Comparison of ENCODE assay signal across 8 cellular contexts in genomic region chr15:62389887-62390792, GRCh38. TPM values are rescaled to one million over a fixed set of nuclear protein-coding genes. Genes with fewer than 3 reads are reported as not detected.
DNase-seq lines count a peak whose midpoint lies in the region; ATAC-seq, FAIRE-seq and TF ChIP-seq lines count a peak whose summit lies in the region.

TLN2 (plus strand) TSS chr15:62390550.

- no peak within 1 kb of the TSS for H2BK20ac ChIP-seq in H1 (ENCODE audit: low read length)

- H3K79me2 ChIP-seq in H1 (ENCODE audit: control insufficient read depth in 1 of 2, insufficient read depth in 2 of 2, low read length in 2 of 2) (peaks cover 0 to 17% of the 10 kb centered on the region in 2 experiments; a peak in 2 of 4 replicates), mesendoderm (ENCODE audit: control insufficient read depth, insufficient read depth, low read length) (peaks cover 12% of the 10 kb centered on the region)

- peak; percentile 98 for TF ChIP-seq POLR2A in GM18951 (IDR thresholded peaks at IDR 0.05; ENCODE audit: extremely low read depth, insufficient read depth, insufficient read length)
- TF ChIP-seq POLR2A in H1 (IDR thresholded peaks at IDR 0.05; ENCODE audit: control extremely low read depth in 1 of 2, low read depth in 2 of 2, low read length in 2 of 2), result peak; percentile 96 to 97

- peak within 1 kb of the TSS; percentile 73 for H4K91ac ChIP-seq in H1 (replicated peaks; ENCODE audit: insufficient read length, low read length)

- H3K23ac ChIP-seq in H1 (ENCODE audit: insufficient read length) (no peak within 1 kb of the TSS), mesendoderm (ENCODE audit: low read length) (peak within 1 kb of the TSS; percentile 71)

- 1% methylated on average over 67 of the region's 74 CpGs; no CpG with 5 or more reads in 1 of the 2 experiments for WGBS in H1 (ENCODE audit: extremely low coverage in 1 of 2, insufficient coverage in 1 of 2, insufficient read length in 1 of 2, insufficient replicate concordance in 2 of 2, low coverage in 1 of 2, low lambda C conversion rate in 2 of 2, missing lambda C conversion rate in 1 of 2), 2 experiments
- WGBS in mesendoderm (ENCODE audit: extremely low coverage, insufficient coverage, low lambda C conversion rate), result no CpG with 5 or more reads among the region's 74 CpGs

- H2BK15ac ChIP-seq in H1 (ENCODE audit: low read length), result no peak within 1 kb of the TSS
- no peak within 1 kb of the TSS for H2BK15ac ChIP-seq in mesendoderm (replicated peaks; ENCODE audit: low read depth)

- H2AK5ac ChIP-seq in H1 (ENCODE audit: low read depth, low read length) (no peak within 1 kb of the TSS), mesendoderm (ENCODE audit: low read length) (no peak within 1 kb of the TSS)

- peak within 1 kb of the TSS; percentile 74 for H4K5ac ChIP-seq in H1 (ENCODE audit: insufficient read length, low read depth, low read length)
- H4K5ac ChIP-seq in mesendoderm (ENCODE audit: low read length), result no peak within 1 kb of the TSS

- TF ChIP-seq CTCF in H1 (IDR thresholded peaks at IDR 0.05; ENCODE audit: control extremely low read depth in 1 of 3, insufficient read depth in 1 of 3, low read depth in 1 of 3, low read length in 3 of 3), result no peak

- no peaks in the 10 kb centered on the region for H3K36me3 ChIP-seq in H1 (ENCODE audit: control insufficient read depth in 2 of 4, insufficient read depth in 4 of 4, low read length in 3 of 4)
- no peaks in the 10 kb centered on the region for H3K36me3 ChIP-seq in mesendoderm (ENCODE audit: control insufficient read depth, insufficient read depth, low read length)

- in situ Hi-C loops in GM18951 (cut with MboI; ENCODE audit: low sequenced_read_pairs, unreplicated experiment), result no loop called here

- DNase-seq in AML-193 (lab: John Stamatoyannopoulos, UW) (peak; percentile 42 to 55), NCI-H69 (lab: John Stamatoyannopoulos, UW) (peak; percentile 89), H1 (ENCODE audit: low read depth in 1 of 2, low spot score in 2 of 2) (peak in 1 of 2 experiments; percentile 84), mesendoderm (peak; percentile 85)
- DNase-seq in activated CD8-positive, alpha-beta memory T cell treated with anti-CD3 and anti-CD28 coated beads for 4 hours (ENCODE audit: low read depth in 2 of 2), result peak; percentile 13 to 19
- DNase-seq in stimulated activated CD8-positive, alpha-beta memory T cell treated with anti-CD3 and anti-CD28 coated beads, Interleukin-15, amount 100 ng/mL, for 48 hours (ENCODE audit: low read depth in 2 of 2), result peak; percentile 56 to 60

- 0 out of 2 replicates have a peak within 1 kb of the TSS, but pooled peaks have one; percentile 39 for H2BK12ac ChIP-seq in H1 (ENCODE audit: low read depth, low read length)

- peak within 1 kb of the TSS; percentile 38 for H3K56ac ChIP-seq in H1 (replicated peaks; ENCODE audit: insufficient read length, low read depth, low read length)
- peak within 1 kb of the TSS; percentile 97 for H3K56ac ChIP-seq in mesendoderm (ENCODE audit: low read length)

- H2BK120ac ChIP-seq in H1 (replicated peaks; ENCODE audit: low read depth, low read length) (no peak within 1 kb of the TSS), mesendoderm (ENCODE audit: low read depth, low read length) (no peak within 1 kb of the TSS)

- H3K9ac ChIP-seq in H1 (replicated peaks in 1 of 4; ENCODE audit: extremely low read depth in 1 of 4, low read depth in 3 of 4, low read length in 3 of 4) (peak within 1 kb of the TSS; percentile 39 to 90 (median 84)), mesendoderm (ENCODE audit: low read length) (peak within 1 kb of the TSS; percentile 95)

- peaks cover 2 to 5% of the 10 kb centered on the region in 2 experiments for H4K20me1 ChIP-seq in H1 (replicated peaks in 1 of 2; ENCODE audit: control insufficient read depth in 1 of 2, insufficient read depth in 2 of 2, low read length in 2 of 2)

- peak within 1 kb of the TSS; percentile 76 for H3K4ac ChIP-seq in H1 (replicated peaks; ENCODE audit: insufficient read length, low read depth, low read length)
- H3K4ac ChIP-seq in mesendoderm (ENCODE audit: low read depth, low read length), result peak within 1 kb of the TSS; percentile 61

- H3K23me2 ChIP-seq in H1 (ENCODE audit: low read depth, low read length), result peaks cover 18% of the 10 kb centered on the region; the same call in 1 of the 2 replicates

- ATAC-seq in HG03108 (IDR thresholded peaks at IDR 0.05; ENCODE audit: unreplicated experiment), result peak; percentile 82

- 0 out of 4 replicates have a peak, but pooled peaks of 1 of the 2 experiments have one; percentile 13 for TF ChIP-seq RAD21 in H1 (IDR thresholded peaks at IDR 0.05 in 1 of 2, conservative IDR thresholded peaks at IDR 0.05 in 1 of 2; ENCODE audit: low read depth in 2 of 2, low read length in 2 of 2)

- FAIRE-seq in H1 (lab: Jason Lieb, UNC), result no peak

- POLR2A ChIA-PET in H1 (lab: Charles Lee; ENCODE audit: partially characterized antibody), result interaction anchor here (1.1 to 1.2 kb wide), 2 partner anchors 15 to 16 kb away, joined by 3 to 4 read pairs; no protein-coding TSS in a partner anchor

- H4K8ac ChIP-seq in H1 (ENCODE audit: extremely low read depth, insufficient read depth, low read length), result peak within 1 kb of the TSS; percentile 99
- H4K8ac ChIP-seq in mesendoderm (ENCODE audit: low read depth, low read length), result peak within 1 kb of the TSS; percentile 17

- CTCF ChIA-PET in H1 (lab: Charles Lee; ENCODE audit: partially characterized antibody), result interaction anchor here (0.6 to 2.2 kb wide), 4 partner anchors 12 to 159 kb away, joined by 4 to 12 read pairs (median 8); no protein-coding TSS in a partner anchor

- H3K4me1 ChIP-seq in H1 (replicated peaks in 1 of 4; ENCODE audit: control insufficient read depth in 3 of 4, insufficient read depth in 4 of 4, low read length in 3 of 4) (peaks cover 0 to 6% (median under 1%) of the 10 kb centered on the region in 4 experiments; a peak in 3 of 7 replicates), mesendoderm (ENCODE audit: control insufficient read depth, low read depth, low read length) (peaks cover 2% of the 10 kb centered on the region)

- H3K14ac ChIP-seq in H1 (ENCODE audit: insufficient read length), result no peak within 1 kb of the TSS

- no peaks in the 10 kb centered on the region for H3K9me3 ChIP-seq in H1 (ENCODE audit: insufficient read depth in 2 of 2, low read depth in 1 of 2, low read length in 1 of 2)

- H3K4me3 ChIP-seq in H1 (ENCODE audit: extremely low read depth in 1 of 4, insufficient read depth in 2 of 4, low read depth in 3 of 4, low read length in 4 of 4), result peak within 1 kb of the TSS; percentile 56 to 99 (median 94)
- H3K4me3 ChIP-seq in mesendoderm (ENCODE audit: low read length), result peak within 1 kb of the TSS; percentile 86

- H2AFZ ChIP-seq in H1 (ENCODE audit: low read length), result peak within 1 kb of the TSS; percentile 82; the same call in 1 of the 2 replicates

- H3K27ac ChIP-seq in H1 (ENCODE audit: low read depth, low read length) (peak within 1 kb of the TSS; percentile 67), mesendoderm (ENCODE audit: low read depth, low read length) (peak within 1 kb of the TSS; percentile 14)

- H3K79me1 ChIP-seq in H1 (ENCODE audit: low read depth, low read length) (no peaks in the 10 kb centered on the region), mesendoderm (ENCODE audit: low read length) (peaks cover 10% of the 10 kb centered on the region)

- H2BK5ac ChIP-seq in H1 (ENCODE audit: low read depth, low read length) (0 out of 2 replicates have a peak within 1 kb of the TSS, but pooled peaks have one; percentile 28), mesendoderm (ENCODE audit: low read length) (no peak within 1 kb of the TSS)

- peak within 1 kb of the TSS; percentile 74 to 96 for H3K4me2 ChIP-seq in H1 (ENCODE audit: insufficient read depth in 1 of 2, low read depth in 2 of 2, low read length in 2 of 2)
- peak within 1 kb of the TSS; percentile 98 for H3K4me2 ChIP-seq in mesendoderm (ENCODE audit: low read length)

- H3K27me3 ChIP-seq in H1 (replicated peaks in 1 of 4; ENCODE audit: control insufficient read depth in 3 of 4, extremely low read depth in 1 of 4, insufficient read depth in 3 of 4, low read length in 3 of 4) (peaks cover 1 to 10% (median 9%) of the 10 kb centered on the region in 4 experiments; a peak in 6 of 7 replicates), mesendoderm (ENCODE audit: insufficient read depth, low read length, poor library complexity) (no peaks in the 10 kb centered on the region)

- peak in 1 of 2 experiments; percentile 10; a peak in 1 of 3 replicates for TF ChIP-seq EP300 in H1 (IDR thresholded peaks at IDR 0.05; ENCODE audit: borderline replicate concordance in 1 of 2, low read depth in 2 of 2, low read length in 2 of 2)

- H3K18ac ChIP-seq in H1 (ENCODE audit: extremely low read depth, low read length) (no peak within 1 kb of the TSS; the same call in 1 of the 2 replicates), mesendoderm (ENCODE audit: low read length) (peak within 1 kb of the TSS; percentile 20)

TF ChIP-seq in H1, 55 proteins besides CTCF, POLR2A, EP300 and RAD21 (continues in another document):
- no peak for TF ChIP-seq CHD1 (IDR thresholded peaks at IDR 0.05; ENCODE audit: low read depth, low read length)
- TF ChIP-seq SAP30 (IDR thresholded peaks at IDR 0.05; ENCODE audit: insufficient read depth, insufficient replicate concordance, low read length), result no peak
- peak; percentile 40; the same call in 1 of the 2 replicates for TF ChIP-seq MAX (IDR thresholded peaks at IDR 0.05)
- peak; percentile 94 for TF ChIP-seq KDM4A (IDR thresholded peaks at IDR 0.05; ENCODE audit: low read depth, low read length, severe bottlenecking)
- TF ChIP-seq KDM5A (IDR thresholded peaks at IDR 0.05; ENCODE audit: low read length), result peak; percentile 58; the same call in 1 of the 2 replicates
- no peak for TF ChIP-seq BCL11A (IDR thresholded peaks at IDR 0.05; ENCODE audit: low read depth in 2 of 2, low read length in 2 of 2)
- no peak for TF ChIP-seq EZH2 (IDR thresholded peaks at IDR 0.05; ENCODE audit: low read depth, low read length, severe bottlenecking)
- peak; percentile 81 for TF ChIP-seq TAF7 (optimal IDR thresholded peaks at IDR 0.05; ENCODE audit: borderline replicate concordance, low read depth, low read length)

RNA-seq across cellular contexts. Expression of gene TLN2, which starts in this region (rescaled TPM):
- 24.2 and 24.7 TPM in 2 replicates for total RNA-seq in H1 (2021; fragmentation: NEBNext Ultra II Directional; extraction: Animal tissue kit (Norgen Biotek cat#: 25700))
- 7.4 and 9.5 TPM in 2 replicates for polyA plus RNA-seq in H1 (2011; rRNA removed)
- polyA plus RNA-seq in H1 (2011; cell fraction: cytosol; rRNA removed), result 7.5 TPM
- polyA plus RNA-seq in H1 (2011; cell fraction: nucleus; rRNA removed), result 22.3 TPM
- polyA plus RNA-seq in H1 (2012, experiment 1 of 2), result 10.3 to 13.4 TPM (median 11.9 TPM) in 4 replicates
- polyA plus RNA-seq in H1 (2012, experiment 2 of 2), result 2.6 TPM
- 7.3 TPM for polyA plus RNA-seq in H1 (2013, experiment 1 of 2)
- 7.0 TPM for polyA plus RNA-seq in H1 (2013, experiment 2 of 2)
- 35.1 and 37.5 TPM in 2 replicates for polyA minus RNA-seq in H1 (2011; rRNA and poly(A)+ RNA removed)
- polyA minus RNA-seq in H1 (2011; cell fraction: cytosol; rRNA and poly(A)+ RNA removed), result 17.6 TPM
- polyA minus RNA-seq in H1 (2011; cell fraction: nucleus; rRNA and poly(A)+ RNA removed), result 36.5 TPM
- 13.2 TPM for polyA plus RNA-seq in mesendoderm (2013, experiment 1 of 2)
- polyA plus RNA-seq in mesendoderm (2013, experiment 2 of 2), result 13.3 TPM
